8 cellular contexts compared by ENCODE assay signal in genomic region chr15:42575188-42576039, GRCh38. TPM values are rescaled to one million over a fixed set of nuclear protein-coding genes. Genes with fewer than 3 reads are reported as not detected.
DNase-seq lines count a peak whose midpoint lies in the region; ATAC-seq, FAIRE-seq and TF ChIP-seq lines count a peak whose summit lies in the region.

Gene STARD9 (plus strand): TSS chr15:42575606. CDS start chr15:42575716, 110 bp downstream.

- peak; percentile 93 for ATAC-seq in HG03175 (IDR thresholded peaks at IDR 0.05; ENCODE audit: unreplicated experiment)

- peak within 1 kb of the TSS; percentile 64 for H3K9ac ChIP-seq in smooth muscle cell (ENCODE audit: low read depth)

- H3K36me3 ChIP-seq in WERI-Rb-1 (peaks cover 5% of the 10 kb centered on the region; the same call in 1 of the 2 replicates), bronchial epithelial cell (ENCODE audit: control insufficient read depth, insufficient read depth, low read length) (no peaks in the 10 kb centered on the region), smooth muscle cell (ENCODE audit: low read depth) (no peaks in the 10 kb centered on the region)

- H3K9me3 ChIP-seq in WERI-Rb-1 (ENCODE audit: severe bottlenecking) = no peaks in the 10 kb centered on the region
- H3K9me3 ChIP-seq in smooth muscle cell (replicated peaks; ENCODE audit: low read depth) = no peaks in the 10 kb centered on the region

- peak; percentile 83 for TF ChIP-seq POLR2A in GM18951 (IDR thresholded peaks at IDR 0.05; ENCODE audit: extremely low read depth, insufficient read depth, insufficient read length)

- 1% methylated on average over 76 of the region's 95 CpGs for WGBS in smooth muscle cell (ENCODE audit: low lambda C conversion rate)

- H3K4me3 ChIP-seq in WERI-Rb-1 (ENCODE audit: low read depth, low read length) (peak within 1 kb of the TSS; percentile 93), bronchial epithelial cell (ENCODE audit: low read depth, low read length) (peak within 1 kb of the TSS; percentile 63), smooth muscle cell (peak within 1 kb of the TSS; percentile 76)

- no peaks in the 10 kb centered on the region for H4K20me1 ChIP-seq in smooth muscle cell (ENCODE audit: low read depth)

- H3K4me2 ChIP-seq in smooth muscle cell = peak within 1 kb of the TSS; percentile 96

- H3K79me2 ChIP-seq in smooth muscle cell (ENCODE audit: low read depth) = no peaks in the 10 kb centered on the region

- FAIRE-seq in bronchial epithelial cell (lab: Jason Lieb, UNC) = no peak

- H3K27me3 ChIP-seq in WERI-Rb-1 (ENCODE audit: insufficient read depth, low read depth, severe bottlenecking) = no peaks in the 10 kb centered on the region
- H3K27me3 ChIP-seq in bronchial epithelial cell (ENCODE audit: control insufficient read depth, insufficient read depth, low read length) = peaks cover 1% of the 10 kb centered on the region
- H3K27me3 ChIP-seq in smooth muscle cell (ENCODE audit: low read depth) = no peaks in the 10 kb centered on the region

- TF ChIP-seq CTCF in WERI-Rb-1 (IDR thresholded peaks at IDR 0.05; ENCODE audit: low read depth, low read length) (no peak), bronchial epithelial cell (IDR thresholded peaks at IDR 0.05; ENCODE audit: insufficient read depth, low read length, severe bottlenecking) (no peak), smooth muscle cell (IDR thresholded peaks at IDR 0.05; ENCODE audit: borderline replicate concordance, insufficient read depth, poor library complexity, severe bottlenecking) (no peak)

- in situ Hi-C loops in GM18951 (cut with MboI; ENCODE audit: low sequenced_read_pairs, unreplicated experiment) = no loop called here

- peak; percentile 98 for DNase-seq in AG08396 (ENCODE audit: low spot score)
- peak; percentile 94 for DNase-seq in NCI-H2227 treated with DMSO at 0.1 percent for 48 hours (lab: John Stamatoyannopoulos, UW)
- peak; percentile 99 for DNase-seq in WERI-Rb-1
- DNase-seq in bronchial epithelial cell (ENCODE audit: low read depth) = peak; percentile 92
- DNase-seq in iPS-NIHi7 (ENCODE audit: extremely low spot score) = peak; percentile 96
- peak; percentile 95 for DNase-seq in smooth muscle cell (lab: John Stamatoyannopoulos, UW; ENCODE audit: unreplicated experiment)

- H2AFZ ChIP-seq in smooth muscle cell (ENCODE audit: low read depth) = peak within 1 kb of the TSS; percentile 96

- H3K4me1 ChIP-seq in smooth muscle cell (ENCODE audit: low read depth) = peaks cover 10% of the 10 kb centered on the region

- no peaks in the 10 kb centered on the region for H3F3A ChIP-seq in smooth muscle cell (ENCODE audit: low read depth)

- peak within 1 kb of the TSS; percentile 83 for H3K27ac ChIP-seq in WERI-Rb-1
- peak within 1 kb of the TSS; percentile 21 for H3K27ac ChIP-seq in smooth muscle cell (ENCODE audit: low read depth)

RNA-seq across cellular contexts. Expression of gene STARD9, which starts in this region (rescaled TPM):
- total RNA-seq in bronchial epithelial cell (0.64 and 1.6 TPM in 2 replicates), smooth muscle cell (6.3 and 6.6 TPM in 2 replicates)
- polyA plus RNA-seq in smooth muscle cell = 1.6 TPM in 2 replicates

Comparison
In these comparisons a context has a peak if more than half of its experiments do, and no peak if none do; other contexts are left out.
1. Peak in every context shown above with its lines: DNase-seq, ATAC-seq, H3K4me3 ChIP-seq and H3K27ac ChIP-seq.